ENCODE assay signal across 8 cellular contexts in the genomic region with DNA sequence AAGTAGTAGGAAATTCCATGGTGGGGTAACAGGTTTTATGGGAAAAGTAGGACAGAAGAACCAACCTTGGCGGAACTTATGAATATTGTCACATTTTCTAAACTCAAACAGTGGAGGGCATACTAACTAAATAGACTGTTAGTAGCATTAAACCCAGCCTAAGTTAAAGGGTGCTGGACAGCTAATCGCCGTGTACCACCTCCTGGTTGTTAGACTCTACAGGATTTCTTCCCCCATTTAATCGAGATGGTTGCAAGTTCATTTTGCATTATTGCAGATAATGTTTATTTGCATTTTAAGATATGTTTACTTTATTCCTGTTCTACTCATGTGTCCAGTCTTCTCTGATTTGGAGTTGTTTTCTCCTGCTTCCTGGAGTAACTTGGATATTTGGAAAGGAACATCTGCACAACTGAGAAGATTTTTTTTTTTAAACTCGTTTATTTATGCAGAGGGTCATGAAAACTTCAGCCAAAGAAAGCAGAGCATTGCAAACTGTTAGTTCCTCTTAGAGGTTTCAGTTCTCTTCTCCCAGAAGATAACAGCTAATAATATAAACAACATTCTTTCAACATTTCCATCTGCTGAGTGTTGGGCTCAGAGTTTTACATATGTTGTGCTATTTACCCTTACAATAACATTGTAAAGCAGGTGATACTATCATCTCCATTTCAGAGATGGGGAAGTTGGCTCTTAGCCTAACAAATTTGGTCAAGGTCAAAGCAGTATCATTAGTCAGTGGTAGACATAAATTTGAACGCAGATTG. TPM values are rescaled to one million over a fixed set of nuclear protein-coding genes. Genes with fewer than 3 reads are reported as not detected.
DNase-seq lines count a peak whose midpoint lies in the region; ATAC-seq, FAIRE-seq and TF ChIP-seq lines count a peak whose summit lies in the region.

No MANE protein-coding gene starts in this region.

- no peaks in the 10 kb centered on the region for H3K9me2 ChIP-seq in OCI-LY1 (ENCODE audit: low read depth, low read length)

- H3F3A ChIP-seq in OCI-LY1 (ENCODE audit: insufficient read depth, low read length), result no peaks in the 10 kb centered on the region

- H3K27me3 ChIP-seq in OCI-LY1 (ENCODE audit: insufficient read depth, low read length), result no peaks in the 10 kb centered on the region

- H3K4me1 ChIP-seq in OCI-LY1 (ENCODE audit: insufficient read depth, low read length, severe bottlenecking) (peaks cover 56% of the 10 kb centered on the region), kidney (ENCODE audit: control insufficient read depth in 1 of 2, insufficient read depth in 1 of 2, low read depth in 1 of 2, low read length in 2 of 2) (peaks cover 0 to 3% of the 10 kb centered on the region in 2 donors)

- FAIRE-seq in HTR-8/SVneo (lab: Jason Lieb, UNC), result no peak
- FAIRE-seq in kidney (lab: Jason Lieb, UNC), result no peak

- TF ChIP-seq CTCF in OCI-LY1 (IDR thresholded peaks at IDR 0.05; ENCODE audit: low read length) (peak; percentile 16; the same call in 1 of the 2 replicates), kidney (IDR thresholded peaks at IDR 0.05; ENCODE audit: borderline replicate concordance, extremely low read depth, insufficient read depth) (no peak)

- peak overlapping the region; percentile 27 for H3K4me3 ChIP-seq in OCI-LY1 (ENCODE audit: low read depth, low read length, poor library complexity, severe bottlenecking)
- no peak overlapping the region for H3K4me3 ChIP-seq in kidney (ENCODE audit: low read length in 2 of 2)

- ATAC-seq in GM19023 (IDR thresholded peaks at IDR 0.05; ENCODE audit: unreplicated experiment) (peak; percentile 67), HG02884 (IDR thresholded peaks at IDR 0.05; ENCODE audit: unreplicated experiment) (peak; percentile 81)

- H3K9me3 ChIP-seq in OCI-LY1 (ENCODE audit: low read length) (peaks cover 2% of the 10 kb centered on the region), kidney (ENCODE audit: control insufficient read depth in 1 of 2, low read length in 2 of 2) (no peaks in the 10 kb centered on the region)

- H2AFZ ChIP-seq in OCI-LY1 (ENCODE audit: low read length), result peak overlapping the region; percentile 71

- H3K27ac ChIP-seq in OCI-LY1 (ENCODE audit: low read depth, low read length, poor library complexity, severe bottlenecking) (peak overlapping the region; percentile 95), kidney (ENCODE audit: low read depth in 2 of 2, low read length in 2 of 2) (no peak overlapping the region)

- peak; percentile 77 for DNase-seq in pons (ENCODE audit: low spot score)
- no peak for DNase-seq in HTR-8/SVneo (ENCODE audit: insufficient read length, low spot score)
- no peak for DNase-seq in LoVo (ENCODE audit: low spot score)
- no peak for DNase-seq in superior temporal gyrus (ENCODE audit: extremely low spot score)
- no peak for DNase-seq in kidney

- H4K20me1 ChIP-seq in OCI-LY1 (ENCODE audit: insufficient read depth, low read length), result no peaks in the 10 kb centered on the region

- H3K36me3 ChIP-seq in OCI-LY1 (ENCODE audit: insufficient read depth, low read length) (no peaks in the 10 kb centered on the region), kidney (ENCODE audit: control insufficient read depth in 1 of 2, insufficient read depth in 2 of 2, low read length in 2 of 2) (no peaks in the 10 kb centered on the region)

- no peaks in the 10 kb centered on the region for H3K79me2 ChIP-seq in OCI-LY1 (ENCODE audit: insufficient read depth, low read length)

- peak overlapping the region; percentile 60 for H3K4me2 ChIP-seq in OCI-LY1 (ENCODE audit: low read length)

- H3K9ac ChIP-seq in OCI-LY1 (ENCODE audit: low read length) (peak overlapping the region; percentile 52), kidney (ENCODE audit: low read length in 2 of 2) (no peak overlapping the region)

- intact Hi-C loops in kidney (cut with DNase I), result no loop called here

RNA-seq across cellular contexts. Expression of gene TBC1D9, which starts 51.5 kb away (rescaled TPM):
- total RNA-seq in kidney, result 38.6 TPM
- polyA plus RNA-seq in kidney (ENCODE audit: insufficient read depth, low read depth, low replicate concordance), result 14.4 TPM
